ENCODE assay signal across 1 cellular context in genomic region chr4:122876456-122876855, GRCh38.
TF ChIP-seq lines count a peak whose summit lies in the region.

No MANE protein-coding gene starts in this region.

TF ChIP-seq in WTC11, 78 proteins besides CTCF, POLR2A, EP300 and RAD21 (continued from another document):
- TF ChIP-seq, protein P1, sequence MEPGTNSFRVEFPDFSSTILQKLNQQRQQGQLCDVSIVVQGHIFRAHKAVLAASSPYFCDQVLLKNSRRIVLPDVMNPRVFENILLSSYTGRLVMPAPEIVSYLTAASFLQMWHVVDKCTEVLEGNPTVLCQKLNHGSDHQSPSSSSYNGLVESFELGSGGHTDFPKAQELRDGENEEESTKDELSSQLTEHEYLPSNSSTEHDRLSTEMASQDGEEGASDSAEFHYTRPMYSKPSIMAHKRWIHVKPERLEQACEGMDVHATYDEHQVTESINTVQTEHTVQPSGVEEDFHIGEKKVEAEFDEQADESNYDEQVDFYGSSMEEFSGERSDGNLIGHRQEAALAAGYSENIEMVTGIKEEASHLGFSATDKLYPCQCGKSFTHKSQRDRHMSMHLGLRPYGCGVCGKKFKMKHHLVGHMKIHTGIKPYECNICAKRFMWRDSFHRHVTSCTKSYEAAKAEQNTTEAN (CRISPR knock-in tag; IDR thresholded peaks at IDR 0.05) = no peak
- no peak for TF ChIP-seq AFF4 (CRISPR knock-in tag; IDR thresholded peaks at IDR 0.05; ENCODE audit: borderline replicate concordance)
- TF ChIP-seq GTF2I (CRISPR knock-in tag; conservative IDR thresholded peaks at IDR 0.05) = no peak
